12 cellular contexts compared by ENCODE assay signal in genomic region chr4:108224628-108225053, GRCh38. TPM values are rescaled to one million over a fixed set of nuclear protein-coding genes. Genes with fewer than 3 reads are reported as not detected.
DNase-seq lines count a peak whose midpoint lies in the region; ATAC-seq lines count a peak whose summit lies in the region.
"Had no signal": no experiment of that assay in that cellular context is flagged by ENCODE, and none has a peak within 500 bp of the region (broad histone marks: within the 10 kb centered on the region; RNA-seq: fewer than 3 reads in every experiment).

No MANE protein-coding gene starts in this region.

- peak; percentile 9 for DNase-seq in DMS 273 treated with DMSO at 0.1 percent for 48 hours (lab: John Stamatoyannopoulos, UW)
- DNase-seq in Jurkat, Clone E6-1 (ENCODE audit: low read depth, low spot score): peak; percentile 39
- DNase-seq in astrocyte of the hippocampus (ENCODE audit: low read depth, low spot score): peak; percentile 87
- DNase-seq in mucosa of gallbladder (ENCODE audit: low spot score): no peak
- DNase-seq in superior temporal gyrus (ENCODE audit: extremely low spot score): no peak
- no peak for DNase-seq in activated CD4-positive, alpha-beta T cell treated with anti-CD3 and anti-CD28 coated beads for 1 hour
- DNase-seq: activated CD4-positive, alpha-beta T cell treated with anti-CD3 and anti-CD28 coated beads, Interleukin-2, amount 10 ng/mL, durations not matched to agents 24 days and 14 days; NK-92 treated with Interleukin-12 subunit alpha and Interleukin-12 subunit beta, amount 100 ng/mL, for 24 hours; stimulated activated CD4-positive, alpha-beta T cell treated with anti-CD3 and anti-CD28 coated beads, Interleukin-15, amount 100 ng/mL, for 24 hours had no signal

- no peaks in the 10 kb centered on the region for H3K4me1 ChIP-seq in mesodermal cell (ENCODE audit: control insufficient read depth, insufficient read depth, low read length, poor library complexity, severe bottlenecking)

- peak overlapping the region; percentile 94 for H3K27ac ChIP-seq in mesodermal cell (ENCODE audit: low read depth, low read length, severe bottlenecking)

- 28 to 50% methylated on average over 1 to 4 of the region's 6 CpGs for WGBS in mesodermal cell (ENCODE audit: insufficient coverage in 2 of 2), 2 experiments

- H3K36me3 ChIP-seq in mesodermal cell (ENCODE audit: control insufficient read depth, insufficient read depth, low read length): no peaks in the 10 kb centered on the region

- no peak overlapping the region for H3K4me3 ChIP-seq in Jurkat, Clone E6-1 (ENCODE audit: low read length)
- no peak overlapping the region for H3K4me3 ChIP-seq in mesodermal cell (ENCODE audit: extremely low read depth, insufficient read depth, low read length, poor library complexity, severe bottlenecking)

- ATAC-seq in GM19452 (IDR thresholded peaks at IDR 0.05; ENCODE audit: unreplicated experiment): no peak
- ATAC-seq: esophagus mucosa had no signal

- H3K9me3 ChIP-seq in mesodermal cell (ENCODE audit: control insufficient read depth, low read length): peaks cover 6% of the 10 kb centered on the region

RNA-seq across cellular contexts. Expression of gene LEF1, which starts 55.9 kb away (rescaled TPM):
- 288 TPM for polyA plus RNA-seq in Jurkat, Clone E6-1 (2012; ENCODE audit: insufficient read depth, insufficient read length)
- polyA plus RNA-seq in mesodermal cell (2013, experiment 1 of 2): 149 TPM
- polyA plus RNA-seq in mesodermal cell (2013, experiment 2 of 2): 176 TPM
- total RNA-seq in mucosa of gallbladder: 5.2 TPM

Comparison
In these comparisons a context has a peak if more than half of its experiments do, and no peak if none do; other contexts are left out.
1. DNase-seq: peak in DMS 273 treated with DMSO at 0.1 percent for 48 hours (single experiment), Jurkat, Clone E6-1 (single experiment) and astrocyte of the hippocampus (single experiment); none in mucosa of gallbladder (single experiment), superior temporal gyrus (single experiment) and activated CD4-positive, alpha-beta T cell treated with anti-CD3 and anti-CD28 coated beads for 1 hour (single experiment).